Comparison of ENCODE assay signal across 35 cellular contexts in genomic region chr18:52433797-52434196, GRCh38.
DNase-seq lines count a peak whose midpoint lies in the region; ATAC-seq, FAIRE-seq and TF ChIP-seq lines count a peak whose summit lies in the region.
"Had no signal": no experiment of that assay in that cellular context is flagged by ENCODE, and none has a peak within 500 bp of the region (broad histone marks: within the 10 kb centered on the region; RNA-seq: fewer than 3 reads in every experiment).

No MANE protein-coding gene starts in this region.

- H3K36me3 ChIP-seq in HepG2 (replicated peaks in 1 of 2; ENCODE audit: control insufficient read depth in 1 of 2, insufficient read depth in 2 of 2, low read length in 2 of 2) (no peaks in the 10 kb centered on the region), right lobe of liver (no peaks in the 10 kb centered on the region), IMR-90 (ENCODE audit: control insufficient read depth, insufficient read depth, low read length) (no peaks in the 10 kb centered on the region)
- H3K36me3 ChIP-seq: BE2C; BLaER1; BLaER1 treated with 17β-estradiol and CSF1 and Interleukin-3, amounts not matched to agents 10 nM and 100 nM had no signal

- DNase-seq in HepG2 (ENCODE audit: low spot score) (no peak), right lobe of liver (no peak), A549 (ENCODE audit: low read depth in 1 of 2, low spot score in 1 of 2) (no peak), D721Med (ENCODE audit: insufficient read length, low spot score) (no peak), IMR-90 (no peak), GM03348 (ENCODE audit: low spot score) (no peak), SIG-M5 (lab: John Stamatoyannopoulos, UW) (no peak)
- no peak for DNase-seq in stimulated activated naive B cell treated with anti-CD40 and anti-IgM and Interleukin-4, amounts not matched to agents 10 μg/mL and 1 μg/mL and 100 μg/mL, for 72 hours
- DNase-seq: 8988T; ACHN; AML-193; BE2C; C1 segment of cervical spinal cord; Caco-2; Calu3; CD4-positive, alpha-beta memory T cell; CD4-positive, alpha-beta T cell; CD4-positive, CD25-positive, alpha-beta regulatory T cell; CD8-positive, alpha-beta memory T cell; CD8-positive, alpha-beta T cell; COR-L47; DMS 273 treated with DMSO at 0.1 percent for 48 hours; DMS153; DMS53; DMS79; DMS79 treated with DMSO at 0.1 percent for 48 hours; DND-41; EL had no signal

- H3K18ac ChIP-seq in IMR-90 (ENCODE audit: low read depth, low read length): no peak overlapping the region

- no peak overlapping the region for H3K27ac ChIP-seq in HepG2 (ENCODE audit: extremely low read length, insufficient read depth, low read length)
- no peak overlapping the region for H3K27ac ChIP-seq in right lobe of liver
- H3K27ac ChIP-seq in A549: no peak overlapping the region
- H3K27ac ChIP-seq in IMR-90 (ENCODE audit: insufficient read depth, low read length): no peak overlapping the region
- H3K27ac ChIP-seq: 22Rv1; BLaER1; BLaER1 treated with 17β-estradiol and CSF1 and Interleukin-3, amounts not matched to agents 10 nM and 100 nM; C4-2B had no signal

- H3K9ac ChIP-seq in HepG2 (ENCODE audit: insufficient read depth, low read depth, low read length): no peak overlapping the region
- no peak overlapping the region for H3K9ac ChIP-seq in IMR-90 (ENCODE audit: low read depth, low read length)
- H3K9ac ChIP-seq: BLaER1; BLaER1 treated with 17β-estradiol and CSF1 and Interleukin-3, amounts not matched to agents 10 nM and 100 nM had no signal

- H3K4me2 ChIP-seq in HepG2 (ENCODE audit: low read depth, low read length): no peak overlapping the region
- no peak overlapping the region for H3K4me2 ChIP-seq in A549
- no peak overlapping the region for H3K4me2 ChIP-seq in IMR-90 (ENCODE audit: low read depth, low read length)
- H3K4me2 ChIP-seq: BLaER1; BLaER1 treated with 17β-estradiol and CSF1 and Interleukin-3, amounts not matched to agents 10 nM and 100 nM had no signal

- H3K27me3 ChIP-seq in HepG2 (ENCODE audit: control insufficient read depth in 1 of 2, insufficient read depth in 2 of 2, low read length in 2 of 2) (no peaks in the 10 kb centered on the region), right lobe of liver (no peaks in the 10 kb centered on the region), IMR-90 (ENCODE audit: control insufficient read depth, insufficient read depth, low read length) (no peaks in the 10 kb centered on the region)
- H3K27me3 ChIP-seq: BE2C; BLaER1; BLaER1 treated with 17β-estradiol and CSF1 and Interleukin-3, amounts not matched to agents 10 nM and 100 nM had no signal

- H2AFZ ChIP-seq in HepG2 (ENCODE audit: low read length) (no peak overlapping the region), IMR-90 (replicated peaks; ENCODE audit: low read length, poor library complexity) (no peak overlapping the region)

- TF ChIP-seq EP300 in HepG2 (IDR thresholded peaks at IDR 0.05; ENCODE audit: low read depth in 2 of 2, low read length in 2 of 2) (no peak), HepG2 (CRISPR knock-in tag; IDR thresholded peaks at IDR 0.05; ENCODE audit: borderline replicate concordance) (no peak), A549 (IDR thresholded peaks at IDR 0.05) (no peak)

- FAIRE-seq in HepG2 (lab: Jason Lieb, UNC): no peak
- no peak for FAIRE-seq in A549 (lab: Jason Lieb, UNC)
- peak; percentile 69 for FAIRE-seq in D721Med (lab: Jason Lieb, UNC)
- FAIRE-seq: A204.1 had no signal

- no peak overlapping the region for H3K27ac Mint-ChIP-seq in stimulated activated naive B cell treated with anti-CD40 and anti-IgM and Interleukin-4, amounts not matched to agents 10 μg/mL and 1 μg/mL and 100 μg/mL, for 72 hours
- H3K27ac Mint-ChIP-seq: B cell; CD14-positive monocyte; CD4-positive, alpha-beta memory T cell; CD4-positive, alpha-beta T cell; CD4-positive, CD25-positive, alpha-beta regulatory T cell; CD8-positive, alpha-beta memory T cell; CD8-positive, alpha-beta T cell had no signal

- H3K27me3 Mint-ChIP-seq in stimulated activated naive B cell treated with anti-CD40 and anti-IgM and Interleukin-4, amounts not matched to agents 10 μg/mL and 1 μg/mL and 100 μg/mL, for 72 hours: no peaks in the 10 kb centered on the region
- H3K27me3 Mint-ChIP-seq: B cell; CD4-positive, alpha-beta memory T cell; CD4-positive, alpha-beta T cell; CD4-positive, CD25-positive, alpha-beta regulatory T cell; CD8-positive, alpha-beta memory T cell had no signal

- TF ChIP-seq POLR2A in HepG2 (IDR thresholded peaks at IDR 0.05; ENCODE audit: insufficient read depth in 1 of 2, low read depth in 2 of 2, low read length in 2 of 2) (no peak), right lobe of liver (IDR thresholded peaks at IDR 0.05) (no peak), A549 (IDR thresholded peaks at IDR 0.05; ENCODE audit: low read length) (no peak), IMR-90 (IDR thresholded peaks at IDR 0.05; ENCODE audit: low read depth, low read length) (no peak)

- peaks cover 0 to 2% of the 10 kb centered on the region in 2 donors for H3K9me3 Mint-ChIP-seq in stimulated activated naive B cell treated with anti-CD40 and anti-IgM and Interleukin-4, amounts not matched to agents 10 μg/mL and 1 μg/mL and 100 μg/mL, for 72 hours
- H3K9me3 Mint-ChIP-seq: CD4-positive, alpha-beta T cell; CD8-positive, alpha-beta T cell had no signal

- no peaks in the 10 kb centered on the region for H3K79me2 ChIP-seq in HepG2 (ENCODE audit: insufficient read depth, low read length)

- no peak for TF ChIP-seq RAD21 in HepG2 (CRISPR knock-in tag; IDR thresholded peaks at IDR 0.05)
- no peak for TF ChIP-seq RAD21 in A549 (conservative IDR thresholded peaks at IDR 0.05 in 1 of 2, IDR thresholded peaks at IDR 0.05 in 1 of 2)
- TF ChIP-seq RAD21 in IMR-90 (IDR thresholded peaks at IDR 0.05; ENCODE audit: low read length): no peak

- H4K91ac ChIP-seq in IMR-90 (ENCODE audit: insufficient read depth, low read depth, low read length): no peak overlapping the region

- H2BK120ac ChIP-seq in IMR-90 (ENCODE audit: low read depth, low read length): no peak overlapping the region

- H3K9me3 ChIP-seq in HepG2 (ENCODE audit: low read length): no peaks in the 10 kb centered on the region
- no peaks in the 10 kb centered on the region for H3K9me3 ChIP-seq in right lobe of liver
- H3K9me3 ChIP-seq in A549: no peaks in the 10 kb centered on the region
- peaks cover 15% of the 10 kb centered on the region for H3K9me3 ChIP-seq in IMR-90 (ENCODE audit: control insufficient read depth, insufficient read depth, low read length)
- H3K9me3 ChIP-seq: BE2C; BLaER1; BLaER1 treated with 17β-estradiol and CSF1 and Interleukin-3, amounts not matched to agents 10 nM and 100 nM; Caco-2 had no signal

- in situ Hi-C loops in HepG2 (cut with HindIII; ENCODE audit: extremely low pct_ligation_motif_present, low pct_unique_long_range_greater_than_20kb): no loop called here
- in situ Hi-C loops in IMR-90 (cut with MboI; ENCODE audit: low sequenced_read_pairs): no loop called here

- no peaks in the 10 kb centered on the region for H3K4me1 Mint-ChIP-seq in stimulated activated naive B cell treated with anti-CD40 and anti-IgM and Interleukin-4, amounts not matched to agents 10 μg/mL and 1 μg/mL and 100 μg/mL, for 72 hours
- H3K4me1 Mint-ChIP-seq: B cell; CD14-positive monocyte; CD4-positive, alpha-beta memory T cell; CD4-positive, CD25-positive, alpha-beta regulatory T cell; CD8-positive, alpha-beta memory T cell had no signal

- no peak overlapping the region for H2AK5ac ChIP-seq in IMR-90 (ENCODE audit: low read depth, low read length)

- no peak overlapping the region for H3K4ac ChIP-seq in IMR-90 (ENCODE audit: low read depth, low read length)

- H3K9me1 ChIP-seq in IMR-90 (ENCODE audit: insufficient read depth, low read length): no peaks in the 10 kb centered on the region

- no peak overlapping the region for H3K56ac ChIP-seq in IMR-90 (ENCODE audit: extremely low read depth, insufficient read depth, low read length)

- no peaks in the 10 kb centered on the region for H3K4me1 ChIP-seq in HepG2 (ENCODE audit: insufficient read depth, low read length)
- no peaks in the 10 kb centered on the region for H3K4me1 ChIP-seq in right lobe of liver
- H3K4me1 ChIP-seq in A549: no peaks in the 10 kb centered on the region
- no peaks in the 10 kb centered on the region for H3K4me1 ChIP-seq in IMR-90 (ENCODE audit: control insufficient read depth, insufficient read depth, low read length)
- H3K4me1 ChIP-seq: BE2C; BLaER1; BLaER1 treated with 17β-estradiol and CSF1 and Interleukin-3, amounts not matched to agents 10 nM and 100 nM; Caco-2 had no signal

- H3K4me3 ChIP-seq in HepG2 (replicated peaks in 1 of 3; ENCODE audit: insufficient read depth in 1 of 3, low read depth in 2 of 3, low read length in 3 of 3) (no peak overlapping the region), right lobe of liver (no peak overlapping the region), A549 (no peak overlapping the region), IMR-90 (ENCODE audit: insufficient read depth, low read depth, low read length) (no peak overlapping the region)
- H3K4me3 ChIP-seq: BLaER1; BLaER1 treated with 17β-estradiol and CSF1 and Interleukin-3, amounts not matched to agents 10 nM and 100 nM had no signal

- TF ChIP-seq CTCF in HepG2 (CRISPR knock-in tag; IDR thresholded peaks at IDR 0.05) (no peak), right lobe of liver (IDR thresholded peaks at IDR 0.05) (no peak), A549 (IDR thresholded peaks at IDR 0.05) (no peak), D721Med (IDR thresholded peaks at IDR 0.05; ENCODE audit: insufficient read depth, missing control alignments) (no peak), IMR-90 (conservative IDR thresholded peaks at IDR 0.05; ENCODE audit: low read depth, low read length) (no peak)

- POLR2A ChIA-PET in HepG2 (lab: Yijun Ruan, JAX) (no interaction called here), A549 (lab: Yijun Ruan, JAX) (no interaction called here), IMR-90 (lab: Charles Lee; ENCODE audit: unreplicated experiment) (no interaction called here)

- no peak overlapping the region for H2BK15ac ChIP-seq in IMR-90 (ENCODE audit: low read depth, low read length)

- no peak overlapping the region for H2BK20ac ChIP-seq in IMR-90 (ENCODE audit: low read depth, low read length)

- intact Hi-C loops in HepG2 (cut with micrococcal nuclease; ENCODE audit: unreplicated experiment) (no loop called here), right lobe of liver (cut with DNase I) (no loop called here), IMR-90 (cut with micrococcal nuclease) (no loop called here)

- H3K79me1 ChIP-seq in IMR-90 (ENCODE audit: low read depth in 1 of 2, low read length in 2 of 2): no peaks in the 10 kb centered on the region

- ATAC-seq in HepG2: no peak
- no peak for ATAC-seq in right lobe of liver
- ATAC-seq in A549: no peak
- ATAC-seq in IMR-90 (ENCODE audit: low read depth): no peak
- ATAC-seq in stimulated activated naive B cell treated with anti-CD40 and anti-IgM and Interleukin-4, amounts not matched to agents 10 μg/mL and 1 μg/mL and 100 μg/mL, for 72 hours (replicated peaks): no peak
- ATAC-seq: CD8-positive, alpha-beta T cell had no signal

- H4K8ac ChIP-seq in IMR-90 (ENCODE audit: low read depth in 2 of 2, low read length in 2 of 2): no peak overlapping the region

- H3K23ac ChIP-seq in IMR-90 (ENCODE audit: low read depth, low read length): no peak overlapping the region

- dilution Hi-C loops in IMR-90 (cut with HindIII; ENCODE audit: low sequenced_read_pairs, unreplicated experiment): no loop called here

- H3K14ac ChIP-seq in IMR-90 (replicated peaks; ENCODE audit: low read depth, low read length): no peak overlapping the region

- CTCF ChIA-PET in HepG2 (lab: Yijun Ruan, JAX; ENCODE audit: low intra/inter-chr PET ratio, low total read pairs): no interaction called here
- CTCF ChIA-PET in A549 (lab: Yijun Ruan, JAX): no interaction called here
- CTCF ChIA-PET in IMR-90 (lab: Yijun Ruan, JAX): no interaction called here

- H3K36me3 Mint-ChIP-seq in stimulated activated naive B cell treated with anti-CD40 and anti-IgM and Interleukin-4, amounts not matched to agents 10 μg/mL and 1 μg/mL and 100 μg/mL, for 72 hours: no peaks in the 10 kb centered on the region
- H3K36me3 Mint-ChIP-seq: CD14-positive monocyte; CD4-positive, alpha-beta memory T cell; CD4-positive, CD25-positive, alpha-beta regulatory T cell; CD8-positive, alpha-beta memory T cell; CD8-positive, alpha-beta T cell had no signal

- no peak overlapping the region for H4K5ac ChIP-seq in IMR-90 (ENCODE audit: low read depth, low read length)

- H4K20me1 ChIP-seq in HepG2 (ENCODE audit: insufficient read depth, low read length): no peaks in the 10 kb centered on the region
- no peaks in the 10 kb centered on the region for H4K20me1 ChIP-seq in IMR-90 (ENCODE audit: insufficient read depth, low read length)
- H4K20me1 ChIP-seq: BLaER1; BLaER1 treated with 17β-estradiol and CSF1 and Interleukin-3, amounts not matched to agents 10 nM and 100 nM had no signal

- no peak overlapping the region for H2AK9ac ChIP-seq in IMR-90 (replicated peaks; ENCODE audit: low read depth, low read length, poor library complexity)

- no peak overlapping the region for H3K4me3 Mint-ChIP-seq in stimulated activated naive B cell treated with anti-CD40 and anti-IgM and Interleukin-4, amounts not matched to agents 10 μg/mL and 1 μg/mL and 100 μg/mL, for 72 hours
- H3K4me3 Mint-ChIP-seq: B cell; CD14-positive monocyte; CD4-positive, alpha-beta memory T cell; CD4-positive, alpha-beta T cell; CD4-positive, CD25-positive, alpha-beta regulatory T cell; CD8-positive, alpha-beta memory T cell; CD8-positive, alpha-beta T cell had no signal

- BruUV-seq in HepG2 (replicated peaks; lab: Mats Ljungman, UMichigan): no TSS peak
- no TSS peak for BruUV-seq in IMR-90 (replicated peaks; lab: Mats Ljungman, UMichigan)

- no peak overlapping the region for H2BK5ac ChIP-seq in IMR-90 (ENCODE audit: low read depth, low read length, poor library complexity, severe bottlenecking)

Comparison
In these comparisons a context has a peak if more than half of its experiments do, and no peak if none do; other contexts are left out.
1. Of the 38 proteins assayed by ChIP-seq in both HepG2 and A549: peak only in HepG2: none; only in A549: none; in both: MAFK; in neither: 37.